ENCODE assay signal across 24 cellular contexts in genomic region chr2:2621855-2622254, GRCh38.
DNase-seq lines count a peak whose midpoint lies in the region; ATAC-seq, FAIRE-seq and TF ChIP-seq lines count a peak whose summit lies in the region.
"Had no signal": no experiment of that assay in that cellular context is flagged by ENCODE, and none has a peak within 500 bp of the region (broad histone marks: within the 10 kb centered on the region; RNA-seq: fewer than 3 reads in every experiment).

No MANE protein-coding gene starts in this region.

- ATAC-seq in HG02943 (IDR thresholded peaks at IDR 0.05; ENCODE audit: low read depth, unreplicated experiment) (peak; percentile 89), upper lobe of right lung (peak; percentile 39)
- ATAC-seq: left lobe of liver; naive thymus-derived CD8-positive, alpha-beta T cell; stimulated activated naive CD8-positive, alpha-beta T cell treated with anti-CD3 and anti-CD28 coated beads, Interleukin-15, amount 100 ng/mL, for 72 hours; T-helper 17 cell had no signal

- intact Hi-C loops in upper lobe of right lung (cut with DNase I): no loop called here

- H3K27ac ChIP-seq in OCI-LY3 (ENCODE audit: low read length) (no peak overlapping the region), upper lobe of right lung (no peak overlapping the region)
- H3K27ac ChIP-seq: 22Rv1, dorsolateral prefrontal cortex, RWPE1, SK-N-MC, spleen, tibial artery had no signal

- DNase-seq in NOMO-1 (lab: John Stamatoyannopoulos, UW; ENCODE audit: unreplicated experiment in 2 of 2) (peak; percentile 10 to 23), NOMO-1 treated with dmso at 0.1 percent for 144 hours (lab: John Stamatoyannopoulos, UW; ENCODE audit: unreplicated experiment) (no peak), upper lobe of right lung (no peak), HEK293T (ENCODE audit: extremely low spot score) (no peak), GM12892 (ENCODE audit: insufficient read length) (no peak)
- no peak for DNase-seq in stimulated activated CD4-positive, alpha-beta T cell treated with anti-CD3 and anti-CD28 coated beads, Interleukin-1b, Interleukin-23, amount 100 ng/mL, for 48 hours
- DNase-seq: activated CD4-positive, alpha-beta T cell treated with anti-CD3 and anti-CD28 coated beads, Interleukin-2, amount 10 ng/mL, durations not matched to agents 7 days and 5 days; central memory CD4-positive, alpha-beta T cell; DND-41; dorsolateral prefrontal cortex; naive thymus-derived CD8-positive, alpha-beta T cell; NCI-H2081 treated with DMSO at 0.1 percent for 48 hours; NCI-H446 treated with DMSO at 0.1 percent for 48 hours; spleen; stimulated activated naive CD8-positive, alpha-beta T cell treated with anti-CD3 and anti-CD28 coated beads, Interleukin-15, amount 100 ng/mL, for 72 hours; T-helper 17 cell; tibial artery had no signal

- H3K4me1 ChIP-seq in OCI-LY3 (ENCODE audit: low read length): peaks cover 10% of the 10 kb centered on the region
- no peaks in the 10 kb centered on the region for H3K4me1 ChIP-seq in upper lobe of right lung
- H3K4me1 ChIP-seq: spleen, tibial artery had no signal

- H3K4me2 ChIP-seq in OCI-LY3 (ENCODE audit: low read length): peak overlapping the region; percentile 12

- H3K36me3 ChIP-seq in OCI-LY3 (replicated peaks; ENCODE audit: low read depth, low read length) (no peaks in the 10 kb centered on the region), upper lobe of right lung (no peaks in the 10 kb centered on the region)
- H3K36me3 ChIP-seq: spleen, tibial artery had no signal

- no peak overlapping the region for H2AFZ ChIP-seq in OCI-LY3 (ENCODE audit: low read depth, low read length)

- TF ChIP-seq POLR2A in GM12892 (IDR thresholded peaks at IDR 0.05; ENCODE audit: low read depth, low read length): no peak

- no peak overlapping the region for H3K4me3 ChIP-seq in OCI-LY3 (ENCODE audit: low read length)
- no peak overlapping the region for H3K4me3 ChIP-seq in upper lobe of right lung
- H3K4me3 ChIP-seq: dorsolateral prefrontal cortex, SK-N-MC, spleen, tibial artery had no signal

- CTCF ChIA-PET in HEK293T (lab: Yijun Ruan, JAX): no interaction called here

- POLR2A ChIA-PET in HEK293T (lab: Yijun Ruan, JAX): no interaction called here

- H3K79me2 ChIP-seq in OCI-LY3 (ENCODE audit: low read length): no peaks in the 10 kb centered on the region

- no peak for FAIRE-seq in GM12892 (lab: Jason Lieb, UNC)
- FAIRE-seq: astrocyte had no signal

- H4K20me1 ChIP-seq in OCI-LY3 (ENCODE audit: insufficient read depth, low read length): no peaks in the 10 kb centered on the region

- no peak overlapping the region for H3K9ac ChIP-seq in OCI-LY3 (ENCODE audit: low read length)

- no peaks in the 10 kb centered on the region for H3K9me3 ChIP-seq in OCI-LY3 (ENCODE audit: insufficient read depth, low read length)
- no peaks in the 10 kb centered on the region for H3K9me3 ChIP-seq in upper lobe of right lung

- H3K27me3 ChIP-seq in OCI-LY3 (ENCODE audit: low read depth, low read length) (peaks cover 27% of the 10 kb centered on the region; the same call in 1 of the 2 replicates), upper lobe of right lung (no peaks in the 10 kb centered on the region)
- H3K27me3 ChIP-seq: dorsolateral prefrontal cortex, tibial artery had no signal

- TF ChIP-seq CTCF in OCI-LY3 (IDR thresholded peaks at IDR 0.05; ENCODE audit: low read depth, low read length) (0 out of 2 replicates have a peak, but pooled peaks have one; percentile 13), upper lobe of right lung (IDR thresholded peaks at IDR 0.05) (no peak)

TF ChIP-seq in HEK293T, 16 proteins besides CTCF, POLR2A, EP300 and RAD21:
- TF ChIP-seq NFRKB (IDR thresholded peaks at IDR 0.05) (no peak), ARNT (IDR thresholded peaks at IDR 0.05) (no peak), ZNF384 (IDR thresholded peaks at IDR 0.05) (no peak), SP1 (IDR thresholded peaks at IDR 0.05) (no peak), ELF4 (IDR thresholded peaks at IDR 0.05) (no peak), LEF1 (IDR thresholded peaks at IDR 0.05; ENCODE audit: borderline replicate concordance) (no peak), L3MBTL2 (conservative IDR thresholded peaks at IDR 0.05) (no peak), SUZ12 (IDR thresholded peaks at IDR 0.05) (no peak), FOXM1 (IDR thresholded peaks at IDR 0.05; ENCODE audit: borderline replicate concordance) (no peak), FOXA1 (IDR thresholded peaks at IDR 0.05) (no peak), PKNOX1 (IDR thresholded peaks at IDR 0.05) (no peak), CTBP1 (IDR thresholded peaks at IDR 0.05; ENCODE audit: borderline replicate concordance) (no peak), FOXK2 (IDR thresholded peaks at IDR 0.05) (no peak), HDGF (IDR thresholded peaks at IDR 0.05; ENCODE audit: borderline replicate concordance) (no peak)

Comparison
In these comparisons a context has a peak if more than half of its experiments do, and no peak if none do; other contexts are left out.
1. DNase-seq: peak in NOMO-1 (2 of 2); none in NOMO-1 treated with dmso at 0.1 percent for 144 hours (single experiment), upper lobe of right lung (single experiment), stimulated activated CD4-positive, alpha-beta T cell treated with anti-CD3 and anti-CD28 coated beads, Interleukin-1b, Interleukin-23, amount 100 ng/mL, for 48 hours (single experiment), HEK293T (single experiment) and GM12892 (single experiment).